ENCODE assay signal across 13 cellular contexts in genomic region chr22:38135133-38135706, GRCh38. TPM values are rescaled to one million over a fixed set of nuclear protein-coding genes. Genes with fewer than 3 reads are reported as not detected.
DNase-seq lines count a peak whose midpoint lies in the region; ATAC-seq and TF ChIP-seq lines count a peak whose summit lies in the region.
"Had no signal": no experiment of that assay in that cellular context is flagged by ENCODE, and none has a peak within 500 bp of the region (broad histone marks: within the 10 kb centered on the region; RNA-seq: fewer than 3 reads in every experiment).

No MANE protein-coding gene starts in this region.

- POLR2A ChIA-PET in activated CD4-positive, alpha-beta T cell treated with anti-CD3 and anti-CD28 coated beads for 36 hours (lab: Charles Lee) = no interaction called here
- POLR2A ChIA-PET in RWPE1 (lab: Yijun Ruan, JAX; ENCODE audit: low non-redundant PET) = no interaction called here

- H3K4me1 Mint-ChIP-seq in activated CD4-positive, alpha-beta T cell treated with anti-CD3 and anti-CD28 coated beads for 36 hours = no peaks in the 10 kb centered on the region
- H3K4me1 Mint-ChIP-seq in stimulated activated effector memory CD8-positive, alpha-beta T cell treated with anti-CD3 and anti-CD28 coated beads, Interleukin-12 subunit alpha, Interleukin-12 subunit beta, amount 100 ng/mL, for 72 hours = peaks cover 7% of the 10 kb centered on the region
- H3K4me1 Mint-ChIP-seq: activated naive CD4-positive, alpha-beta T cell treated with anti-CD3 and anti-CD28 coated beads, Interleukin-2, amount 50 U/mL, for 24 hours had no signal

- no peaks in the 10 kb centered on the region for H3K9me3 Mint-ChIP-seq in activated CD4-positive, alpha-beta T cell treated with anti-CD3 and anti-CD28 coated beads for 36 hours (ENCODE audit: low read depth)
- H3K9me3 Mint-ChIP-seq in stimulated activated effector memory CD8-positive, alpha-beta T cell treated with anti-CD3 and anti-CD28 coated beads, Interleukin-12 subunit alpha, Interleukin-12 subunit beta, amount 100 ng/mL, for 72 hours = no peaks in the 10 kb centered on the region
- H3K9me3 Mint-ChIP-seq: activated naive CD4-positive, alpha-beta T cell treated with anti-CD3 and anti-CD28 coated beads, Interleukin-2, amount 50 U/mL, for 24 hours had no signal

- H3K36me3 Mint-ChIP-seq in activated CD4-positive, alpha-beta T cell treated with anti-CD3 and anti-CD28 coated beads for 36 hours (ENCODE audit: low read depth) = peaks cover 19% of the 10 kb centered on the region
- peaks cover 34% of the 10 kb centered on the region for H3K36me3 Mint-ChIP-seq in stimulated activated effector memory CD8-positive, alpha-beta T cell treated with anti-CD3 and anti-CD28 coated beads, Interleukin-12 subunit alpha, Interleukin-12 subunit beta, amount 100 ng/mL, for 72 hours

- H3K27me3 Mint-ChIP-seq in activated CD4-positive, alpha-beta T cell treated with anti-CD3 and anti-CD28 coated beads for 36 hours = no peaks in the 10 kb centered on the region
- H3K27me3 Mint-ChIP-seq: activated naive CD4-positive, alpha-beta T cell treated with anti-CD3 and anti-CD28 coated beads, Interleukin-2, amount 50 U/mL, for 24 hours had no signal

- ATAC-seq in activated CD4-positive, alpha-beta T cell treated with anti-CD3 and anti-CD28 coated beads for 36 hours = peak; percentile 69
- ATAC-seq in stimulated activated effector memory CD8-positive, alpha-beta T cell treated with anti-CD3 and anti-CD28 coated beads, Interleukin-12 subunit alpha, Interleukin-12 subunit beta, amount 100 ng/mL, for 72 hours = peak; percentile 84

- intact Hi-C loops in activated CD4-positive, alpha-beta T cell treated with anti-CD3 and anti-CD28 coated beads for 36 hours (cut with DNase I, micrococcal nuclease) = no loop called here

- H3K4me3 Mint-ChIP-seq in activated CD4-positive, alpha-beta T cell treated with anti-CD3 and anti-CD28 coated beads for 36 hours = no peak overlapping the region
- H3K4me3 Mint-ChIP-seq in stimulated activated effector memory CD8-positive, alpha-beta T cell treated with anti-CD3 and anti-CD28 coated beads, Interleukin-12 subunit alpha, Interleukin-12 subunit beta, amount 100 ng/mL, for 72 hours = no peak overlapping the region
- H3K4me3 Mint-ChIP-seq: activated naive CD4-positive, alpha-beta T cell treated with anti-CD3 and anti-CD28 coated beads, Interleukin-2, amount 50 U/mL, for 24 hours had no signal

- H3K27ac Mint-ChIP-seq in activated CD4-positive, alpha-beta T cell treated with anti-CD3 and anti-CD28 coated beads for 36 hours = no peak overlapping the region
- peak overlapping the region; percentile 45 for H3K27ac Mint-ChIP-seq in stimulated activated effector memory CD8-positive, alpha-beta T cell treated with anti-CD3 and anti-CD28 coated beads, Interleukin-12 subunit alpha, Interleukin-12 subunit beta, amount 100 ng/mL, for 72 hours
- H3K27ac Mint-ChIP-seq: activated naive CD4-positive, alpha-beta T cell treated with anti-CD3 and anti-CD28 coated beads, Interleukin-2, amount 50 U/mL, for 24 hours had no signal

- TF ChIP-seq CTCF in RWPE1 (conservative IDR thresholded peaks at IDR 0.05; ENCODE audit: low read depth) (no peak), fibroblast of the aortic adventitia (IDR thresholded peaks at IDR 0.05; ENCODE audit: insufficient read depth, low read length) (no peak)

- DNase-seq in activated CD4-positive, alpha-beta T cell treated with anti-CD3 and anti-CD28 coated beads for 36 hours = peak; percentile 31
- no peak for DNase-seq in activated CD4-positive, alpha-beta T cell treated with anti-CD3 and anti-CD28 coated beads for 48 hours
- DNase-seq in RWPE1 (ENCODE audit: low spot score) = peak; percentile 79
- DNase-seq in fibroblast of the aortic adventitia (ENCODE audit: low read depth) = peak; percentile 87
- no peak for DNase-seq in stimulated activated effector memory CD8-positive, alpha-beta T cell treated with anti-CD3 and anti-CD28 coated beads, Interleukin-12 subunit alpha, Interleukin-12 subunit beta, amount 100 ng/mL, for 72 hours (ENCODE audit: low spot score in 2 of 2)
- no peak for DNase-seq in stimulated activated naive CD4-positive, alpha-beta T cell treated with Interleukin-2 at 50 U/mL for 16 hours (lab: John Stamatoyannopoulos, UW)
- no peak for DNase-seq in T-helper 9 cell
- DNase-seq in stimulated activated CD8-positive, alpha-beta memory T cell treated with anti-CD3 and anti-CD28 coated beads, Interleukin-4, amount 100 ng/mL, for 48 hours = no peak
- DNase-seq: 8988T, NCI-H146, small intestine had no signal

- H3K4me3 ChIP-seq in fibroblast of the aortic adventitia (ENCODE audit: low read depth, low read length) = no peak overlapping the region

- CTCF ChIA-PET in activated CD4-positive, alpha-beta T cell treated with anti-CD3 and anti-CD28 coated beads for 36 hours (lab: Charles Lee) = no interaction called here
- CTCF ChIA-PET in RWPE1 (lab: Yijun Ruan, JAX) = interaction anchor here (1.1 kb wide), 1 partner anchor 11 kb away, joined by 3 read pairs; no protein-coding TSS in a partner anchor

- peak overlapping the region; percentile 79 for H3K27ac ChIP-seq in RWPE1

RNA-seq across cellular contexts. Expression of gene BAIAP2L2, which starts 24.7 kb away (rescaled TPM):
- under 1 TPM; 0.71 to 0.88 TPM for total RNA-seq in activated CD4-positive, alpha-beta T cell treated with anti-CD3 and anti-CD28 coated beads for 36 hours
- total RNA-seq in fibroblast of the aortic adventitia (ENCODE audit: low replicate concordance) = 3.2 and 6.0 TPM in 2 replicates

RNA-seq across cellular contexts. Expression of gene PLA2G6, which starts 46.4 kb away (rescaled TPM):
- total RNA-seq in activated CD4-positive, alpha-beta T cell treated with anti-CD3 and anti-CD28 coated beads for 36 hours = 10 to 100 TPM; 54.0 to 57.3 TPM
- 9.3 and 12.3 TPM in 2 replicates for total RNA-seq in fibroblast of the aortic adventitia (ENCODE audit: low replicate concordance)

RNA-seq across cellular contexts. Expression of gene SLC16A8, which starts 51.2 kb away (rescaled TPM):
- not detected for total RNA-seq in activated CD4-positive, alpha-beta T cell treated with anti-CD3 and anti-CD28 coated beads for 36 hours
- total RNA-seq in fibroblast of the aortic adventitia (ENCODE audit: low replicate concordance) = 0.18 and 1.6 TPM in 2 replicates
- total RNA-seq: T-helper 2 cell treated with Interferon-gamma antibody and Interleukin-4, amounts not matched to agents 100 ng/mL and 5 ng/mL, for 36 hours had no signal

Comparison
In these comparisons a context has a peak if more than half of its experiments do, and no peak if none do; other contexts are left out.
1. DNase-seq: peak in activated CD4-positive, alpha-beta T cell treated with anti-CD3 and anti-CD28 coated beads for 36 hours (single experiment), RWPE1 (single experiment) and fibroblast of the aortic adventitia (single experiment); none in activated CD4-positive, alpha-beta T cell treated with anti-CD3 and anti-CD28 coated beads for 48 hours (single experiment), stimulated activated effector memory CD8-positive, alpha-beta T cell treated with anti-CD3 and anti-CD28 coated beads, Interleukin-12 subunit alpha, Interleukin-12 subunit beta, amount 100 ng/mL, for 72 hours (0 of 2), stimulated activated naive CD4-positive, alpha-beta T cell treated with Interleukin-2 at 50 U/mL for 16 hours (single experiment), T-helper 9 cell (single experiment) and stimulated activated CD8-positive, alpha-beta memory T cell treated with anti-CD3 and anti-CD28 coated beads, Interleukin-4, amount 100 ng/mL, for 48 hours (single experiment).